In the genomic region with DNA sequence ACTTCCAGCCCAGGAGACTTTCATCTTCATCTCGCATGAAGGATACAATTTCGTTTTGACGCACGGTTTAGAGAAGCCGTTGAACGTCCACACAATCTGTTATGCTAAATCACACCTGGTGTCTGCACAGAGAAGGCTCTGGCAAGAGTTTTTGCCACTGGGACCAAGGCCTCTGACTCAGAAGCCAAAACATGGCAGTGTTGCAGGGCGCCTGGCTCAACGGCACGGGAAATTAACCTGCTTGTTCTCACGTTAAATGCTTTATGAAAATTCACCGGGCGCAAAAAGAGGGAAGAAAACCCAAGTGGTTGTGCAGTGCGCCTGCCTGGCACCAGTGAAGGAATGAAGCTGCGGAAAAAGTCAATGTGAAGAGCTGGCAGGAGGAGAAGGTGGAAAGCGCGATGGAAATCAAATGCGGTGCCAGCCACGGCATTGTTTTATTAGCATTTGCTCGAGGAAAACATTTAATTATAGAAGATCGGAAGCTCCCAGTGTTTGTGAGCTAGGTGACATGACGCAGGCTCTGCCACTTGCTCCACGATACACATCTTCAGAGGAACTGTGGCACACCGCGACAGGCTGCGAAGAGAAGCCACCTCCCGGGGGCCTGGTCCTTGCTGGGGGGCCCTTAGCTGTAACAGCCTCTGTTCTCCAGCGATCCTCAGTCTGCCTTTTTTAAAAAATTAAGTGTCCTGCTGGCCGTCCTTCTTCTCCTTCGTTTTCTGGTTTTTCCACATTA, we compare ENCODE assay signal across 1 cellular context.
TF ChIP-seq lines count a peak whose summit lies in the region.

No MANE protein-coding gene starts in this region.

TF ChIP-seq in IMR-90, 13 proteins besides CTCF, POLR2A, EP300 and RAD21 (continued from another document):
- TF ChIP-seq, protein P1, sequence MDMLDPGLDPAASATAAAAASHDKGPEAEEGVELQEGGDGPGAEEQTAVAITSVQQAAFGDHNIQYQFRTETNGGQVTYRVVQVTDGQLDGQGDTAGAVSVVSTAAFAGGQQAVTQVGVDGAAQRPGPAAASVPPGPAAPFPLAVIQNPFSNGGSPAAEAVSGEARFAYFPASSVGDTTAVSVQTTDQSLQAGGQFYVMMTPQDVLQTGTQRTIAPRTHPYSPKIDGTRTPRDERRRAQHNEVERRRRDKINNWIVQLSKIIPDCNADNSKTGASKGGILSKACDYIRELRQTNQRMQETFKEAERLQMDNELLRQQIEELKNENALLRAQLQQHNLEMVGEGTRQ (IDR thresholded peaks at IDR 0.05; ENCODE audit: low read depth, low read length), result no peak
TF ChIP-seq in IMR-90: peak in this region for 0.
